Comparison of ENCODE assay signal across 9 cellular contexts in genomic region chr5:6448622-6449464, GRCh38. TPM values are rescaled to one million over a fixed set of nuclear protein-coding genes. Genes with fewer than 3 reads are reported as not detected.
DNase-seq lines count a peak whose midpoint lies in the region; TF ChIP-seq lines count a peak whose summit lies in the region.
"Had no signal": no experiment of that assay in that cellular context is flagged by ENCODE, and none has a peak within 500 bp of the region (broad histone marks: within the 10 kb centered on the region; RNA-seq: fewer than 3 reads in every experiment).

Gene UBE2QL1, plus strand, starts transcription at chr5:6448859. Its CDS starts 35 bp downstream, at chr5:6448894.

- peaks cover 4% of the 10 kb centered on the region for H3K4me1 Mint-ChIP-seq in activated CD4-positive, alpha-beta T cell treated with anti-CD3 and anti-CD28 coated beads, Interleukin-2, amount 10 ng/mL, durations not matched to agents 7 days and 5 days

- in situ Hi-C loops in astrocyte of the cerebellum (cut with HindIII; ENCODE audit: low sequenced_read_pairs), result no loop called here

- H3K27me3 ChIP-seq in MG63, result peaks cover 43% of the 10 kb centered on the region

- H3K36me3 ChIP-seq in MG63, result no peaks in the 10 kb centered on the region

- no peaks in the 10 kb centered on the region for H3K36me3 Mint-ChIP-seq in activated CD4-positive, alpha-beta T cell treated with anti-CD3 and anti-CD28 coated beads, Interleukin-2, amount 10 ng/mL, durations not matched to agents 7 days and 5 days (ENCODE audit: low read depth)

- POLR2A ChIA-PET in activated CD4-positive, alpha-beta T cell treated with anti-CD3 and anti-CD28 coated beads, Interleukin-2, amount 10 ng/mL, durations not matched to agents 7 days and 5 days (lab: Charles Lee), result no interaction called here

- CTCF ChIA-PET in activated CD4-positive, alpha-beta T cell treated with anti-CD3 and anti-CD28 coated beads, Interleukin-2, amount 10 ng/mL, durations not matched to agents 7 days and 5 days (lab: Charles Lee), result no interaction called here

- H3K4me3 Mint-ChIP-seq in activated CD4-positive, alpha-beta T cell treated with anti-CD3 and anti-CD28 coated beads, Interleukin-2, amount 10 ng/mL, durations not matched to agents 7 days and 5 days, result peak within 1 kb of the TSS; percentile 32

- H3K9me3 ChIP-seq in MG63, result 0 out of 2 replicates have a peak, but pooled peaks cover 2% of the 10 kb centered on the region

- no peak for TF ChIP-seq CTCF in astrocyte of the cerebellum (IDR thresholded peaks at IDR 0.05; ENCODE audit: low read depth, low read length, missing control alignments)

- peaks cover 45% of the 10 kb centered on the region for H3K27me3 Mint-ChIP-seq in activated CD4-positive, alpha-beta T cell treated with anti-CD3 and anti-CD28 coated beads, Interleukin-2, amount 10 ng/mL, durations not matched to agents 7 days and 5 days

- H3K9me3 Mint-ChIP-seq in activated CD4-positive, alpha-beta T cell treated with anti-CD3 and anti-CD28 coated beads, Interleukin-2, amount 10 ng/mL, durations not matched to agents 7 days and 5 days, result no peaks in the 10 kb centered on the region

- no peak within 1 kb of the TSS for H3K27ac Mint-ChIP-seq in activated CD4-positive, alpha-beta T cell treated with anti-CD3 and anti-CD28 coated beads, Interleukin-2, amount 10 ng/mL, durations not matched to agents 7 days and 5 days

- H3K4me3 ChIP-seq in MG63 (no peak within 1 kb of the TSS), astrocyte of the cerebellum (ENCODE audit: low read depth, low read length) (peak within 1 kb of the TSS; percentile 25)

- DNase-seq in activated CD4-positive, alpha-beta T cell treated with anti-CD3 and anti-CD28 coated beads, Interleukin-2, amount 10 ng/mL, durations not matched to agents 7 days and 5 days, result no peak
- DNase-seq in activated CD4-positive, alpha-beta T cell treated with anti-CD3 and anti-CD28 coated beads, Interleukin-2, amount 50 U/mL, for 1 hour, result no peak
- DNase-seq in MG63 (peak; percentile 28), astrocyte of the cerebellum (ENCODE audit: low read depth) (no peak), iPS-NIHi11 (ENCODE audit: low spot score) (peak; percentile 55), amniotic stem cell (lab: John Stamatoyannopoulos, UW) (no peak), GOT3 (lab: John Stamatoyannopoulos, UW) (no peak)
- peak; percentile 12 for DNase-seq in stimulated activated CD4-positive, alpha-beta T cell treated with anti-CD3 and anti-CD28 coated beads, Interleukin-4, amount 100 ng/mL, for 1 hour

RNA-seq across cellular contexts. Expression of gene UBE2QL1, which starts in this region (rescaled TPM):
- not detected for total RNA-seq in activated CD4-positive, alpha-beta T cell treated with anti-CD3 and anti-CD28 coated beads, Interleukin-2, amount 10 ng/mL, durations not matched to agents 7 days and 5 days
- not detected in 2 replicates for total RNA-seq in MG63 (2014; rRNA removed; shearing (Covaris generic); ENCODE audit: low replicate concordance)
- total RNA-seq: activated CD8-positive, alpha-beta memory T cell treated with anti-CD3 and anti-CD28 coated beads for 36 hours had no signal

Comparison
In these comparisons a context has a peak if more than half of its experiments do, and no peak if none do; other contexts are left out.
1. Peak in DNase-seq in MG63; RNA of the gene not detected or under 1 TPM.
2. DNase-seq: peak in iPS-NIHi11 (single experiment) and stimulated activated CD4-positive, alpha-beta T cell treated with anti-CD3 and anti-CD28 coated beads, Interleukin-4, amount 100 ng/mL, for 1 hour (single experiment); none in activated CD4-positive, alpha-beta T cell treated with anti-CD3 and anti-CD28 coated beads, Interleukin-2, amount 10 ng/mL, durations not matched to agents 7 days and 5 days (single experiment), activated CD4-positive, alpha-beta T cell treated with anti-CD3 and anti-CD28 coated beads, Interleukin-2, amount 50 U/mL, for 1 hour (single experiment), astrocyte of the cerebellum (single experiment), amniotic stem cell (single experiment) and GOT3 (single experiment).